Comparison of ENCODE assay signal across 15 cellular contexts in the genomic region with DNA sequence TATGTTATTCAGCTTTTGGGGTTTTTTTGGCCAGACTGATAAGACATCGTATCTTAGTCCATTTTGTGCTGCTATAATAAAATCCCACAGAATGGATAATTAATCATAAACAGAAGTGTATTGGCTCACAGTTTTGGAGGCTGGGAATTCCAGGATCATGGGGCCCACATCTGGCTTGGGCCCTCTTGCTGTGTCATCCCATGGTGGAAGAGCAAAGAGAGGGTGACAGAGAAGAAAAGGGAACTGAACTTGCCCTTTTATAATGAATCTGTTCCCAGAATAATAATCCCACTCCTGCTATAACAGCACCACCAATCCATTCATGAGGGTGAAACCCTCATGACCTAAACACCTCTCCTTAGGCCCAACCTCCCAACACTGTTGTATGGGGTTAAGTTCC. TPM values are rescaled to one million over a fixed set of nuclear protein-coding genes. Genes with fewer than 3 reads are reported as not detected.
"Had no signal": no experiment of that assay in that cellular context is flagged by ENCODE, and none has a peak within 500 bp of the region (broad histone marks: within the 10 kb centered on the region; RNA-seq: fewer than 3 reads in every experiment).

No MANE protein-coding gene starts in this region.

- H3K9me3 Mint-ChIP-seq: activated B cell treated with CpG ODN at 0.5 μM for 24 hours, naive B cell had no signal

- H3K27ac Mint-ChIP-seq: activated B cell treated with CpG ODN at 0.5 μM for 24 hours; activated naive CD8-positive, alpha-beta T cell; T-helper 17 cell had no signal

- H3K4me3 Mint-ChIP-seq: activated B cell treated with CpG ODN at 0.5 μM for 24 hours; activated naive CD8-positive, alpha-beta T cell; naive B cell; T-helper 17 cell had no signal

- H3K27me3 ChIP-seq: upper lobe of left lung had no signal

- H3K36me3 Mint-ChIP-seq: activated naive CD8-positive, alpha-beta T cell; naive B cell had no signal

- DNase-seq: activated B cell treated with CpG ODN at 0.5 μM for 24 hours; activated CD4-positive, alpha-beta T cell treated with anti-CD3 and anti-CD28 coated beads, Interleukin-2, amount 50 U/mL, for 1 hour; activated effector memory CD4-positive, alpha-beta T cell treated with Interleukin-2 at 50 U/mL for 16 hours; cerebellar nuclear complex; dermis blood vessel endothelial cell; hypothalamus; kidney glomerular epithelial cell; midbrain; naive B cell; T-helper 17 cell; upper lobe of left lung had no signal

- H3K4me3 ChIP-seq: skin epidermis, upper lobe of left lung had no signal

- H3K36me3 ChIP-seq: upper lobe of left lung had no signal

- H3K9me3 ChIP-seq: upper lobe of left lung had no signal

- H3K27me3 Mint-ChIP-seq: activated B cell treated with CpG ODN at 0.5 μM for 24 hours; activated naive CD8-positive, alpha-beta T cell; naive B cell; T-helper 17 cell had no signal

- H3K27ac ChIP-seq: upper lobe of left lung had no signal

- ATAC-seq: T-helper 17 cell had no signal

RNA-seq across cellular contexts. Expression of a gene that starts 17.5 kb away (rescaled TPM):
- total RNA-seq: epithelial cell of proximal tubule, glomerular endothelial cell had no signal
